Comparison of ENCODE assay signal across 19 cellular contexts in the genomic region with DNA sequence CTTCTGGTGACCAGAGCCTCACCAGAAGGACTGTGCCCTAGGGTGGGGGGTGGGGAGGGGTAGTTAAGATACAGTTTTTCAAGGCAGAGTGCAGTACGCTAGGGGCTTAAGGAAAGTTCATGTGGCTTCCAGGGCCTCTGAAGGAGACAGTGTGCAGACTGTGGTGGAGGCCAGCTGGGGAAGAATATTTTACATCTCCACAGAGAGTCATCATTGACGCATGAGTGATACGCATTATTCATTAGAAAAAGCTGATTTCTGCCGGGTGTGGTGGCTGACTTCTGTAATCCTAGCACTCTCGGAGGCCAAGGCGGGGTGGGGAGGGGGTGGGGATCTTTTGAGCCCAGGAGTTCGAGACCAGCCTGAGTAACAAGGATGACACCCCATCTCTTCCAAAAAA. TPM values are rescaled to one million over a fixed set of nuclear protein-coding genes. Genes with fewer than 3 reads are reported as not detected.
DNase-seq lines count a peak whose midpoint lies in the region; ATAC-seq and TF ChIP-seq lines count a peak whose summit lies in the region.
"Had no signal": no experiment of that assay in that cellular context is flagged by ENCODE, and none has a peak within 500 bp of the region (broad histone marks: within the 10 kb centered on the region; RNA-seq: fewer than 3 reads in every experiment).

No MANE protein-coding gene starts in this region.

- no peaks in the 10 kb centered on the region for H3K27me3 Mint-ChIP-seq in activated CD4-positive, alpha-beta T cell treated with anti-CD3 and anti-CD28 coated beads for 36 hours
- H3K27me3 Mint-ChIP-seq: stimulated activated naive CD8-positive, alpha-beta T cell treated with anti-CD3 and anti-CD28 coated beads, Interleukin-15, amount 100 ng/mL, for 72 hours had no signal

- no peak overlapping the region for H3K4me3 Mint-ChIP-seq in activated CD4-positive, alpha-beta T cell treated with anti-CD3 and anti-CD28 coated beads for 36 hours
- H3K4me3 Mint-ChIP-seq: stimulated activated naive CD8-positive, alpha-beta T cell treated with anti-CD3 and anti-CD28 coated beads, Interleukin-15, amount 100 ng/mL, for 72 hours had no signal

- no peak for TF ChIP-seq CTCF in AG10803 (conservative IDR thresholded peaks at IDR 0.05; ENCODE audit: low read length)
- TF ChIP-seq CTCF in coronary artery (IDR thresholded peaks at IDR 0.05): no peak

- ATAC-seq in activated CD4-positive, alpha-beta T cell treated with anti-CD3 and anti-CD28 coated beads for 36 hours: no peak
- ATAC-seq: left colon; stimulated activated naive CD8-positive, alpha-beta T cell treated with anti-CD3 and anti-CD28 coated beads, Interleukin-15, amount 100 ng/mL, for 72 hours had no signal

- intact Hi-C loops in activated CD4-positive, alpha-beta T cell treated with anti-CD3 and anti-CD28 coated beads for 36 hours (cut with DNase I, micrococcal nuclease): no loop called here

- POLR2A ChIA-PET in activated CD4-positive, alpha-beta T cell treated with anti-CD3 and anti-CD28 coated beads for 36 hours (lab: Charles Lee): no interaction called here

- CTCF ChIA-PET in activated CD4-positive, alpha-beta T cell treated with anti-CD3 and anti-CD28 coated beads for 36 hours (lab: Charles Lee): interaction anchor here (1.0 kb wide), 1 partner anchor 321 kb away, joined by 4 read pairs; no protein-coding TSS in a partner anchor

- H3K27ac Mint-ChIP-seq in activated CD4-positive, alpha-beta T cell treated with anti-CD3 and anti-CD28 coated beads for 36 hours: no peak overlapping the region
- H3K27ac Mint-ChIP-seq: stimulated activated naive CD8-positive, alpha-beta T cell treated with anti-CD3 and anti-CD28 coated beads, Interleukin-15, amount 100 ng/mL, for 72 hours had no signal

- no peaks in the 10 kb centered on the region for H3K9me3 Mint-ChIP-seq in activated CD4-positive, alpha-beta T cell treated with anti-CD3 and anti-CD28 coated beads for 36 hours (ENCODE audit: low read depth)
- H3K9me3 Mint-ChIP-seq: stimulated activated naive CD8-positive, alpha-beta T cell treated with anti-CD3 and anti-CD28 coated beads, Interleukin-15, amount 100 ng/mL, for 72 hours had no signal

- H3K4me1 Mint-ChIP-seq in activated CD4-positive, alpha-beta T cell treated with anti-CD3 and anti-CD28 coated beads for 36 hours: peaks cover 8% of the 10 kb centered on the region

- no peaks in the 10 kb centered on the region for H3K36me3 Mint-ChIP-seq in activated CD4-positive, alpha-beta T cell treated with anti-CD3 and anti-CD28 coated beads for 36 hours (ENCODE audit: low read depth)

- DNase-seq in AG10803 (ENCODE audit: low read depth) (peak; percentile 67), HT1080 (ENCODE audit: low read depth) (peak; percentile 48), coronary artery (ENCODE audit: low spot score) (peak; percentile 65), myocyte (ENCODE audit: low read depth) (peak; percentile 20), amygdala (lab: John Stamatoyannopoulos, UW) (no peak), NAMALWA (ENCODE audit: low spot score) (no peak), RPMI8226 (no peak)
- no peak for DNase-seq in activated CD4-positive, alpha-beta T cell treated with anti-CD3 and anti-CD28 coated beads for 36 hours
- DNase-seq: activated effector memory CD4-positive, alpha-beta T cell treated with anti-CD3 and anti-CD28 coated beads, Interleukin-2, amount 50 U/mL, for 16 hours; AML-193; anterior cingulate cortex; colonic mucosa; GOT3; left colon; NCI-H2029 treated with DMSO at 0.1 percent for 48 hours; Peyer's patch; stimulated activated naive CD8-positive, alpha-beta T cell treated with anti-CD3 and anti-CD28 coated beads, Interleukin-15, amount 100 ng/mL, for 72 hours; SW 1271 had no signal

- no peak overlapping the region for H3K4me3 ChIP-seq in AG10803 (ENCODE audit: low read length)
- H3K4me3 ChIP-seq in coronary artery: no peak overlapping the region
- H3K4me3 ChIP-seq: colonic mucosa, Peyer's patch, vagina had no signal

- H3K27ac ChIP-seq in coronary artery: no peak overlapping the region
- H3K27ac ChIP-seq: colonic mucosa, vagina had no signal

RNA-seq across cellular contexts. Expression of a gene that starts 4.4 kb away (rescaled TPM):
- 0.93 and 3.2 TPM in 2 replicates for total RNA-seq in HT1080 (2014; rRNA removed; shearing (Covaris generic))
- polyA plus RNA-seq in HT1080 (2015; cell fraction: cytosol; rRNA removed): 4.3 and 6.1 TPM in 2 replicates
- 3.0 and 4.9 TPM in 2 replicates for polyA plus RNA-seq in HT1080 (2015; cell fraction: nucleus; rRNA removed)
- 17.8 and 36.9 TPM in 2 replicates for total RNA-seq in myocyte
- polyA plus RNA-seq in myocyte (2012): 14.4 TPM
- 10 to 100 TPM; 20.8 to 23.5 TPM for total RNA-seq in activated CD4-positive, alpha-beta T cell treated with anti-CD3 and anti-CD28 coated beads for 36 hours

Comparison
In these comparisons a context has a peak if more than half of its experiments do, and no peak if none do; other contexts are left out.
1. DNase-seq: peak in AG10803 (single experiment), HT1080 (single experiment), coronary artery (single experiment) and myocyte (single experiment); none in amygdala (0 of 56), NAMALWA (single experiment), activated CD4-positive, alpha-beta T cell treated with anti-CD3 and anti-CD28 coated beads for 36 hours (single experiment) and RPMI8226 (single experiment).